In genomic region chr1:89941110-89941770, GRCh38 we compare ENCODE assay signal across 8 cellular contexts. TPM values are rescaled to one million over a fixed set of nuclear protein-coding genes. Genes with fewer than 3 reads are reported as not detected.
DNase-seq lines count a peak whose midpoint lies in the region; ATAC-seq and TF ChIP-seq lines count a peak whose summit lies in the region.

No MANE protein-coding gene starts in this region.

- peak; percentile 37 for ATAC-seq in HG02623 (IDR thresholded peaks at IDR 0.05; ENCODE audit: unreplicated experiment)
- ATAC-seq in activated CD4-positive, alpha-beta T cell treated with anti-CD3 and anti-CD28 coated beads for 36 hours = no peak
- no peak for ATAC-seq in Right ventricle myocardium inferior

- intact Hi-C loops in activated CD4-positive, alpha-beta T cell treated with anti-CD3 and anti-CD28 coated beads for 36 hours (cut with DNase I, micrococcal nuclease) = no loop called here
- intact Hi-C loops in Right ventricle myocardium inferior (cut with DNase I) = no loop called here

- no peak overlapping the region for H3K27ac Mint-ChIP-seq in activated CD4-positive, alpha-beta T cell treated with anti-CD3 and anti-CD28 coated beads for 36 hours

- CTCF ChIA-PET in activated CD4-positive, alpha-beta T cell treated with anti-CD3 and anti-CD28 coated beads for 36 hours (lab: Charles Lee) = no interaction called here

- POLR2A ChIA-PET in activated CD4-positive, alpha-beta T cell treated with anti-CD3 and anti-CD28 coated beads for 36 hours (lab: Charles Lee) = no interaction called here

- no peak for TF ChIP-seq POLR2A in erythroblast (IDR thresholded peaks at IDR 0.05; ENCODE audit: low read length)

- peaks cover 12% of the 10 kb centered on the region for H3K4me1 Mint-ChIP-seq in activated CD4-positive, alpha-beta T cell treated with anti-CD3 and anti-CD28 coated beads for 36 hours

- peak; percentile 43 for DNase-seq in DMS79 (lab: John Stamatoyannopoulos, UW)
- DNase-seq in NCI-H345 treated with DMSO at 0.1 percent for 48 hours (lab: John Stamatoyannopoulos, UW; ENCODE audit: unreplicated experiment) = peak; percentile 5
- peak; percentile 62 to 66 for DNase-seq in erythroblast (lab: John Stamatoyannopoulos, UW)
- no peak for DNase-seq in SW480 (ENCODE audit: low spot score)
- DNase-seq in GM03348 (ENCODE audit: low spot score) = no peak
- no peak for DNase-seq in activated CD4-positive, alpha-beta T cell treated with anti-CD3 and anti-CD28 coated beads for 36 hours
- DNase-seq in Right ventricle myocardium inferior (ENCODE audit: missing footprints) = no peak

- no peak overlapping the region for H3K4me3 Mint-ChIP-seq in activated CD4-positive, alpha-beta T cell treated with anti-CD3 and anti-CD28 coated beads for 36 hours

- no peaks in the 10 kb centered on the region for H3K27me3 Mint-ChIP-seq in activated CD4-positive, alpha-beta T cell treated with anti-CD3 and anti-CD28 coated beads for 36 hours

- peaks cover 3% of the 10 kb centered on the region for H3K36me3 Mint-ChIP-seq in activated CD4-positive, alpha-beta T cell treated with anti-CD3 and anti-CD28 coated beads for 36 hours (ENCODE audit: low read depth)

- no peaks in the 10 kb centered on the region for H3K9me3 Mint-ChIP-seq in activated CD4-positive, alpha-beta T cell treated with anti-CD3 and anti-CD28 coated beads for 36 hours (ENCODE audit: low read depth)

RNA-seq across cellular contexts. Expression of gene ZNF326, which starts 53.7 kb away (rescaled TPM):
- 10 to 100 TPM; 19.4 to 20.5 TPM for total RNA-seq in activated CD4-positive, alpha-beta T cell treated with anti-CD3 and anti-CD28 coated beads for 36 hours
- total RNA-seq in Right ventricle myocardium inferior = 17.4 TPM

Comparison
In these comparisons a context has a peak if more than half of its experiments do, and no peak if none do; other contexts are left out.
1. DNase-seq: peak in DMS79 (single experiment), NCI-H345 treated with DMSO at 0.1 percent for 48 hours (single experiment) and erythroblast (2 of 2); none in SW480 (single experiment), GM03348 (single experiment), activated CD4-positive, alpha-beta T cell treated with anti-CD3 and anti-CD28 coated beads for 36 hours (single experiment) and Right ventricle myocardium inferior (single experiment).